8 cellular contexts compared by ENCODE assay signal in the genomic region with DNA sequence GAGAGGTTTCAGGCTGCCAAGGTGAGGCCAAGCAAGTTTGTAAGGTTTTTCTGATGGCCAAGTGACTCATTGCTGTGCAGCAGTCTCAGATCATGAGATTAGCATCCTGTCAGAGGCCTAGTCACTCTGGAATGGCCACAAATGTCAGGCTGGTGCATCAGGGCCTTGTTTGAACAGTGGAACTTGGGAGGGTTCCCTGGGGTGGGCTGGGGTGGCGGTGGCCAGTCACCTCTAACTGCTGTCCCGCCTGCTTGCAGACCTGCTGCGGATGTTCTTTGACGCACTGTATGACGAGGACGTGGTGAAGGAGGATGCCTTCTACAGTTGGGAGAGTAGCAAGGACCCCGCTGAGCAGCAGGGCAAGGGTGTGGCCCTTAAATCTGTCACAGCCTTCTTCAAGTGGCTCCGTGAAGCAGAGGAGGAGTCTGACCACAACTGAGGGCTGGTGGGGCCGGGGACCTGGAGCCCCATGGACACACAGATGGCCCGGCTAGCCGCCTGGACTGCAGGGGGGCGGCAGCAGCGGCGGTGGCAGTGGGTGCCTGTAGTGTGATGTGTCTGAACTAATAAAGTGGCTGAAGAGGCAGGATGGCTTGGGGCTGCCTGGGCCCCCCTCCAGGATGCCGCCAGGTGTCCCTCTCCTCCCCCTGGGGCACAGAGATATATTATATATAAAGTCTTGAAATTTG. TPM values are rescaled to one million over a fixed set of nuclear protein-coding genes. Genes with fewer than 3 reads are reported as not detected.
DNase-seq lines count a peak whose midpoint lies in the region; ATAC-seq and TF ChIP-seq lines count a peak whose summit lies in the region.

No MANE protein-coding gene starts in this region.

- H3K27me3 ChIP-seq in naive thymus-derived CD4-positive, alpha-beta T cell (ENCODE audit: control insufficient read depth in 2 of 2, insufficient read depth in 2 of 2, low read length in 2 of 2): no peaks in the 10 kb centered on the region

- no peaks in the 10 kb centered on the region for H3K9me3 Mint-ChIP-seq in chondrocyte (ENCODE audit: low read depth)
- H3K9me3 Mint-ChIP-seq in naive thymus-derived CD4-positive, alpha-beta T cell: peaks cover 0 to 3% (median 0%) of the 10 kb centered on the region in 11 donors

- H3K4me1 ChIP-seq in naive thymus-derived CD4-positive, alpha-beta T cell (ENCODE audit: control insufficient read depth in 2 of 2, insufficient read depth in 2 of 2, low read length in 2 of 2): peaks cover 8 to 10% of the 10 kb centered on the region in 2 donors

- H3K36me3 ChIP-seq in naive thymus-derived CD4-positive, alpha-beta T cell (ENCODE audit: control insufficient read depth in 2 of 3, insufficient read depth in 3 of 3, low read length in 3 of 3): peaks cover 9 to 51% (median 16%) of the 10 kb centered on the region in 3 experiments

- H3K27ac Mint-ChIP-seq in chondrocyte (ENCODE audit: unreplicated experiment): peak overlapping the region; percentile 97
- peak overlapping the region; percentile 73 to 99 (median 91) for H3K27ac Mint-ChIP-seq in naive thymus-derived CD4-positive, alpha-beta T cell

- ATAC-seq in naive thymus-derived CD4-positive, alpha-beta T cell: peak; percentile 26
- ATAC-seq in GM18867 (IDR thresholded peaks at IDR 0.05; ENCODE audit: unreplicated experiment) (no peak), HG03520 (IDR thresholded peaks at IDR 0.05; ENCODE audit: unreplicated experiment) (no peak), HG03469 (IDR thresholded peaks at IDR 0.05; ENCODE audit: unreplicated experiment) (no peak)

- TF ChIP-seq CTCF in chondrocyte (IDR thresholded peaks at IDR 0.05): no peak

- peaks cover 68% of the 10 kb centered on the region for H3K4me1 Mint-ChIP-seq in chondrocyte (ENCODE audit: low read depth)
- peaks cover 16 to 52% (median 19%) of the 10 kb centered on the region in 7 donors for H3K4me1 Mint-ChIP-seq in naive thymus-derived CD4-positive, alpha-beta T cell

- CTCF ChIA-PET in naive thymus-derived CD4-positive, alpha-beta T cell (lab: Charles Lee): no interaction called here

- intact Hi-C loops in naive thymus-derived CD4-positive, alpha-beta T cell (cut with micrococcal nuclease): loop anchor here (1.0 kb wide), 4 partner anchors 20 to 85 kb away; a partner anchor contains a TSS

- H3K4me3 Mint-ChIP-seq in chondrocyte (ENCODE audit: unreplicated experiment): no peak overlapping the region
- H3K4me3 Mint-ChIP-seq in naive thymus-derived CD4-positive, alpha-beta T cell: peak overlapping the region in 7 of 10 donors; percentile 13 to 76 (median 42)

- no peak overlapping the region for H3K4me3 ChIP-seq in naive thymus-derived CD4-positive, alpha-beta T cell (ENCODE audit: low read length)

- H3K27ac ChIP-seq in naive thymus-derived CD4-positive, alpha-beta T cell (ENCODE audit: low read depth, low read length): peak overlapping the region; percentile 96

- H3K9me3 ChIP-seq in naive thymus-derived CD4-positive, alpha-beta T cell (ENCODE audit: control insufficient read depth in 2 of 3, low read length in 3 of 3): no peaks in the 10 kb centered on the region

- H3K27me3 Mint-ChIP-seq in chondrocyte (ENCODE audit: low read depth): no peaks in the 10 kb centered on the region
- no peaks in the 10 kb centered on the region for H3K27me3 Mint-ChIP-seq in naive thymus-derived CD4-positive, alpha-beta T cell

- DNase-seq in H4 (ENCODE audit: low spot score): peak; percentile 67
- DNase-seq in T-helper 22 cell (ENCODE audit: low read depth): peak; percentile 54
- DNase-seq in chondrocyte (ENCODE audit: low spot score): no peak
- peak in 2 of 9 donors; percentile 37 to 43 for DNase-seq in naive thymus-derived CD4-positive, alpha-beta T cell
- no peak for DNase-seq in GDM1 (lab: John Stamatoyannopoulos, UW)

- POLR2A ChIA-PET in naive thymus-derived CD4-positive, alpha-beta T cell (lab: Charles Lee): no interaction called here

- peaks cover 42% of the 10 kb centered on the region for H3K36me3 Mint-ChIP-seq in chondrocyte (ENCODE audit: low read depth)
- H3K36me3 Mint-ChIP-seq in naive thymus-derived CD4-positive, alpha-beta T cell: peaks cover 3 to 23% (median 7%) of the 10 kb centered on the region in 5 donors

RNA-seq across cellular contexts. Expression of a gene that starts 2.8 kb away (rescaled TPM):
- total RNA-seq in H4 (2014; rRNA removed; shearing (Covaris generic)): 18.4 and 22.2 TPM in 2 replicates
- total RNA-seq in chondrocyte: 13.4 to 15.3 TPM (median 13.4 TPM) in 3 replicates
- total RNA-seq in naive thymus-derived CD4-positive, alpha-beta T cell: 10 to 100 TPM in 3 of 5 experiments, 1 to 10 TPM in 2; 5.7 to 13.4 (median 10.3) TPM
- 1 to 10 TPM; 2.2 to 2.5 TPM for polyA plus RNA-seq in naive thymus-derived CD4-positive, alpha-beta T cell

RNA-seq across cellular contexts. Expression of a gene that starts 20.2 kb away (rescaled TPM):
- 216 and 235 TPM in 2 replicates for total RNA-seq in H4 (2014; rRNA removed; shearing (Covaris generic))
- total RNA-seq in chondrocyte: 388 to 532 TPM (median 403 TPM) in 3 replicates
- total RNA-seq in naive thymus-derived CD4-positive, alpha-beta T cell: 100 to 1,000 TPM; 200 to 341 (median 256) TPM
- 10 to 100 TPM; 19.1 to 59.1 TPM for polyA plus RNA-seq in naive thymus-derived CD4-positive, alpha-beta T cell

RNA-seq across cellular contexts. Expression of a gene that starts 26.8 kb away (rescaled TPM):
- 3.3 and 4.7 TPM in 2 replicates for total RNA-seq in H4 (2014; rRNA removed; shearing (Covaris generic))
- 3.1 to 6.5 TPM (median 3.1 TPM) in 3 replicates for total RNA-seq in chondrocyte
- total RNA-seq in naive thymus-derived CD4-positive, alpha-beta T cell: 1 to 10 TPM; 3.5 to 6.0 (median 5.0) TPM
- polyA plus RNA-seq in naive thymus-derived CD4-positive, alpha-beta T cell: 1 to 10 TPM in 1 of 2 donors, under 1 TPM in 1; 0.91 to 1.1 TPM

RNA-seq across cellular contexts. Expression of a gene that starts 26.9 kb away (rescaled TPM):
- total RNA-seq in H4 (2014; rRNA removed; shearing (Covaris generic)): 250 and 279 TPM in 2 replicates
- 49.8 to 71.0 TPM (median 50.4 TPM) in 3 replicates for total RNA-seq in chondrocyte
- total RNA-seq in naive thymus-derived CD4-positive, alpha-beta T cell: 100 to 1,000 TPM in 1 of 5 experiments, 10 to 100 TPM in 4; 34.9 to 112 (median 56.6) TPM
- 10 to 100 TPM; 69.2 to 74.9 TPM for polyA plus RNA-seq in naive thymus-derived CD4-positive, alpha-beta T cell

RNA-seq across cellular contexts. Expression of a gene that starts 35.6 kb away (rescaled TPM):
- 691 and 864 TPM in 2 replicates for total RNA-seq in H4 (2014; rRNA removed; shearing (Covaris generic))
- total RNA-seq in chondrocyte: 237 to 288 TPM (median 238 TPM) in 3 replicates
- total RNA-seq in naive thymus-derived CD4-positive, alpha-beta T cell: 100 to 1,000 TPM; 139 to 204 (median 149) TPM
- 100 to 1,000 TPM; 181 to 200 TPM for polyA plus RNA-seq in naive thymus-derived CD4-positive, alpha-beta T cell

Comparison
In these comparisons a context has a peak if more than half of its experiments do, and no peak if none do; other contexts are left out.
1. DNase-seq: peak in H4 (single experiment) and T-helper 22 cell (single experiment); none in chondrocyte (single experiment) and GDM1 (single experiment).